In the genomic region with DNA sequence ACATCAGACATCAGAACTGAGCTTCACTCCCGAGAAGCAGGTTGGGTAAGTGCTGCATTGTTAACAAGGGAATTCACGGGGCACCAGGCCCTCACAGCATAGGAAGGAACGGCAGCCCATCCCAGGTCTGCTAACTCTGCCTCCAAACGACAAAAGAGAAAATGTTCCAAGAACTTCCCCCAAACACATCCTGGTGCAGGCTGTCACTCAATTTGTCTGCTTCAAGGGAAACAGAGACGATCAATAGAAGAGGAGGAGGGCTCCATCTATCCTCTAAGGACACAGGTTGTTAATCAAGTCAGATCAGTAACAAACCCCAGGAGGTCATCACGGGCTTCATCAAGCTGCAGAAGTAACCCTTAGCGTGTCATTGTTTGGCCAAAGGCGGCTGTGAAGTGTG, we compare ENCODE assay signal across 1 cellular context.
TF ChIP-seq lines count a peak whose summit lies in the region.

No MANE protein-coding gene starts in this region.

TF ChIP-seq in K562, 482 proteins besides CTCF, POLR2A, EP300 and RAD21:
- TF ChIP-seq, protein P1, sequence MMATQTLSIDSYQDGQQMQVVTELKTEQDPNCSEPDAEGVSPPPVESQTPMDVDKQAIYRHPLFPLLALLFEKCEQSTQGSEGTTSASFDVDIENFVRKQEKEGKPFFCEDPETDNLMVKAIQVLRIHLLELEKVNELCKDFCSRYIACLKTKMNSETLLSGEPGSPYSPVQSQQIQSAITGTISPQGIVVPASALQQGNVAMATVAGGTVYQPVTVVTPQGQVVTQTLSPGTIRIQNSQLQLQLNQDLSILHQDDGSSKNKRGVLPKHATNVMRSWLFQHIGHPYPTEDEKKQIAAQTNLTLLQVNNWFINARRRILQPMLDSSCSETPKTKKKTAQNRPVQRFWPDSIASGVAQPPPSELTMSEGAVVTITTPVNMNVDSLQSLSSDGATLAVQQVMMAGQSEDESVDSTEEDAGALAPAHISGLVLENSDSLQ (IDR thresholded peaks at IDR 0.05) = peak; percentile 37
- TF ChIP-seq, protein P2, sequence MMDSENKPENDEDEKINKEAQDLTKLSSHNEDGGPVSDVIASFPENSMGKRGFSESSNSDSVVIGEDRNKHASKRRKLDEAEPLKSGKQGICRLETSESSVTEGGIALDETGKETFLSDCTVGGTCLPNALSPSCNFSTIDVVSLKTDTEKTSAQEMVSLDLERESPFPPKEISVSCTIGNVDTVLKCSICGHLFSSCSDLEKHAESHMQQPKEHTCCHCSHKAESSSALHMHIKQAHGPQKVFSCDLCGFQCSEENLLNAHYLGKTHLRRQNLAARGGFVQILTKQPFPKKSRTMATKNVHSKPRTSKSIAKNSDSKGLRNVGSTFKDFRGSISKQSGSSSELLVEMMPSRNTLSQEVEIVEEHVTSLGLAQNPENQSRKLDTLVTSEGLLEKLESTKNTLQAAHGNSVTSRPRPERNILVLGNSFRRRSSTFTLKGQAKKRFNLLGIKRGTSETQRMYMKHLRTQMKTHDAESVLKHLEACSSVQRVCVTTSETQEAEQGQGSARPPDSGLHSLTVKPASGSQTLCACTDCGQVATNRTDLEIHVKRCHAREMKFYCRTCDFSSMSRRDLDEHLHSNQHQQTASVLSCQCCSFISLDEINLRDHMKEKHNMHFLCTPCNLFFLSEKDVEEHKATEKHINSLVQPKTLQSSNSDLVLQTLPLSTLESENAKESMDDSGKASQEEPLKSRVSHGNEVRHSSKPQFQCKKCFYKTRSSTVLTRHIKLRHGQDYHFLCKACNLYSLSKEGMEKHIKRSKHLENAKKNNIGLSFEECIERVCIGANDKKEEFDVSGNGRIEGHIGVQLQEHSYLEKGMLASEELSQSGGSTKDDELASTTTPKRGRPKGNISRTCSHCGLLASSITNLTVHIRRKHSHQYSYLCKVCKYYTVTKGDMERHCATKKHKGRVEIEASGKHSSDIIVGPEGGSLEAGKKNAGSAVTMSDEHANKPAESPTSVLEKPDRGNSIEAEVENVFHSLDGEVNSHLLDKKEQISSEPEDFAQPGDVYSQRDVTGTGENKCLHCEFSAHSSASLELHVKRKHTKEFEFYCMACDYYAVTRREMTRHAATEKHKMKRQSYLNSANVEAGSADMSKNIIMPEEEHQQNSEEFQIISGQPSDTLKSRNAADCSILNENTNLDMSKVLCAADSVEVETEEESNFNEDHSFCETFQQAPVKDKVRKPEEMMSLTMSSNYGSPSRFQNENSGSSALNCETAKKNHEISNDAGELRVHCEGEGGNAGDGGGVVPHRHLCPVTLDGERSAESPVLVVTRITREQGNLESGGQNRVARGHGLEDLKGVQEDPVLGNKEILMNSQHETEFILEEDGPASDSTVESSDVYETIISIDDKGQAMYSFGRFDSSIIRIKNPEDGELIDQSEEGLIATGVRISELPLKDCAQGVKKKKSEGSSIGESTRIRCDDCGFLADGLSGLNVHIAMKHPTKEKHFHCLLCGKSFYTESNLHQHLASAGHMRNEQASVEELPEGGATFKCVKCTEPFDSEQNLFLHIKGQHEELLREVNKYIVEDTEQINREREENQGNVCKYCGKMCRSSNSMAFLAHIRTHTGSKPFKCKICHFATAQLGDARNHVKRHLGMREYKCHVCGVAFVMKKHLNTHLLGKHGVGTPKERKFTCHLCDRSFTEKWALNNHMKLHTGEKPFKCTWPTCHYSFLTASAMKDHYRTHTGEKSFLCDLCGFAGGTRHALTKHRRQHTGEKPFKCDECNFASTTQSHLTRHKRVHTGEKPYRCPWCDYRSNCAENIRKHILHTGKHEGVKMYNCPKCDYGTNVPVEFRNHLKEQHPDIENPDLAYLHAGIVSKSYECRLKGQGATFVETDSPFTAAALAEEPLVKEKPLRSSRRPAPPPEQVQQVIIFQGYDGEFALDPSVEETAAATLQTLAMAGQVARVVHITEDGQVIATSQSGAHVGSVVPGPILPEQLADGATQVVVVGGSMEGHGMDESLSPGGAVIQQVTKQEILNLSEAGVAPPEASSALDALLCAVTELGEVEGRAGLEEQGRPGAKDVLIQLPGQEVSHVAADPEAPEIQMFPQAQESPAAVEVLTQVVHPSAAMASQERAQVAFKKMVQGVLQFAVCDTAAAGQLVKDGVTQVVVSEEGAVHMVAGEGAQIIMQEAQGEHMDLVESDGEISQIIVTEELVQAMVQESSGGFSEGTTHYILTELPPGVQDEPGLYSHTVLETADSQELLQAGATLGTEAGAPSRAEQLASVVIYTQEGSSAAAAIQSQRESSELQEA (IDR thresholded peaks at IDR 0.05; ENCODE audit: low read depth) = no peak
